27 cellular contexts compared by ENCODE assay signal in the genomic region with DNA sequence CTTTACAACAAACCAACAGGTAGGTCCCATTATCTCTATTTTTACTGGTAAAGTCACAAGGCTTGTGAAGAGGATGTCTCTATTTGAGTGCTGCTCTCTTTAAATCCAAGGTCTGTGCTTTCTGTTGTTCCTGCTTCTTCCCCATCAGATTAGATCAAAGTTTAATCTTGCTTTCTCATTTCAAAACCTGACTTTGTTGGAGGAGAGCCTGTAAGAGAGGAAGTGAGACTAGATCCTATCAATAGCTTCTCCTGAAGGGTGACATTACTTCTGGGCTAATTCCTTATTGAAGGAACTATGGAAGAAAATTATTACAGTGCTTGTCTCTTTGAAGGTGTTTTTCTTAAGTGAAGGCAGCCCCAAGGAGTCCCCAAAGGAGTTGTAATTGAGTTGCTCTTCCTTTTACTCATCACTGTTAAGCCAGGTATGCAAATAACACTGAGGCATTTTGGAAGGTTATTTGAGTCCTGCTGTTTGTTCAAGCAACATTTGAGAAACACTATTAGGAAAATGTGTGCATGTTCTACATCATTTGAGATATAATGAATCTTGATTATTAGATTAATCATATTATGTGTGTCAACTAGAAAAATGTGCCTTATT.
A peak's percentile ranks its signal among the peaks of the same experiment; 100 is the strongest.
DNase-seq lines count a peak whose midpoint lies in the region; ATAC-seq and TF ChIP-seq lines count a peak whose summit lies in the region.
"Had no signal": no experiment of that assay in that cellular context is flagged by ENCODE, and none has a peak within 500 bp of the region (broad histone marks: within the 10 kb centered on the region; RNA-seq: fewer than 3 reads in every experiment).

No MANE protein-coding gene starts in this region.

- H3K27ac ChIP-seq in endodermal cell (ENCODE audit: low read depth, low read length): no peak overlapping the region
- H3K27ac ChIP-seq: right atrium auricular region, stomach, thyroid gland had no signal

- no peaks in the 10 kb centered on the region for H3K9me3 ChIP-seq in endodermal cell (ENCODE audit: control insufficient read depth, low read length)
- no peaks in the 10 kb centered on the region for H3K9me3 ChIP-seq in T-helper 17 cell (ENCODE audit: control insufficient read depth, low read length, poor library complexity, severe bottlenecking)
- H3K9me3 ChIP-seq: BE2C, MG63, right atrium auricular region, stomach, thyroid gland had no signal

- peak overlapping the region; percentile 41 for H3K27ac Mint-ChIP-seq in endodermal cell
- no peak overlapping the region for H3K27ac Mint-ChIP-seq in T-helper 17 cell
- H3K27ac Mint-ChIP-seq: activated naive CD8-positive, alpha-beta T cell treated with anti-CD3 and anti-CD28 coated beads, Interleukin-2, amount 50 U/mL, for 24 hours had no signal

- no peaks in the 10 kb centered on the region for H3K9me3 Mint-ChIP-seq in endodermal cell
- H3K9me3 Mint-ChIP-seq: activated naive CD8-positive, alpha-beta T cell treated with anti-CD3 and anti-CD28 coated beads, Interleukin-2, amount 50 U/mL, for 24 hours had no signal

- ATAC-seq in GM18519 (IDR thresholded peaks at IDR 0.05; ENCODE audit: low FRiP score, unreplicated experiment) (peak; percentile 47), GM21786 (IDR thresholded peaks at IDR 0.05; ENCODE audit: unreplicated experiment) (peak; percentile 63), HG03460 (IDR thresholded peaks at IDR 0.05; ENCODE audit: unreplicated experiment) (peak; percentile 75), T-helper 17 cell (no peak), HG03108 (IDR thresholded peaks at IDR 0.05; ENCODE audit: unreplicated experiment) (no peak)
- ATAC-seq: activated naive CD8-positive, alpha-beta T cell treated with anti-CD3 and anti-CD28 coated beads, Interleukin-2, amount 50 U/mL, for 24 hours; SK-N-SH treated with all-trans-retinoic acid at 6 μM for 48 hours had no signal

- H3K4me1 Mint-ChIP-seq in endodermal cell (peaks cover 23% of the 10 kb centered on the region), T-helper 17 cell (no peaks in the 10 kb centered on the region)
- H3K4me1 Mint-ChIP-seq: activated naive CD8-positive, alpha-beta T cell treated with anti-CD3 and anti-CD28 coated beads, Interleukin-2, amount 50 U/mL, for 24 hours had no signal

- no peak overlapping the region for H3K9ac ChIP-seq in endodermal cell (ENCODE audit: extremely low read depth, low read length, poor library complexity, severe bottlenecking)

- no peak overlapping the region for H3K4me3 ChIP-seq in endodermal cell (ENCODE audit: low read length)
- H3K4me3 ChIP-seq: MG63, right atrium auricular region, smooth muscle cell, stomach, thyroid gland had no signal

- H3K27me3 Mint-ChIP-seq in endodermal cell (ENCODE audit: insufficient read depth) (peaks cover 11% of the 10 kb centered on the region), T-helper 17 cell (no peaks in the 10 kb centered on the region)
- H3K27me3 Mint-ChIP-seq: activated naive CD8-positive, alpha-beta T cell treated with anti-CD3 and anti-CD28 coated beads, Interleukin-2, amount 50 U/mL, for 24 hours had no signal

- intact Hi-C loops in cardiac septum (cut with DNase I): no loop called here

- H3K4me3 Mint-ChIP-seq in endodermal cell (no peak overlapping the region), T-helper 17 cell (no peak overlapping the region)
- H3K4me3 Mint-ChIP-seq: activated naive CD8-positive, alpha-beta T cell treated with anti-CD3 and anti-CD28 coated beads, Interleukin-2, amount 50 U/mL, for 24 hours had no signal

- H3K36me3 Mint-ChIP-seq in endodermal cell (ENCODE audit: low read depth) (no peaks in the 10 kb centered on the region), T-helper 17 cell (ENCODE audit: low read depth) (no peaks in the 10 kb centered on the region)

- H3K4me1 ChIP-seq in endodermal cell (ENCODE audit: control insufficient read depth, insufficient read depth, low read length): no peaks in the 10 kb centered on the region
- H3K4me1 ChIP-seq: BE2C, right atrium auricular region, stomach, thyroid gland had no signal

- DNase-seq in endodermal cell: no peak
- no peak for DNase-seq in T-helper 17 cell
- no peak for DNase-seq in cardiac septum (ENCODE audit: low spot score)
- DNase-seq: ACHN; activated CD4-positive, alpha-beta T cell treated with anti-CD3 and anti-CD28 coated beads for 48 hours; activated CD8-positive, alpha-beta memory T cell treated with anti-CD3 and anti-CD28 coated beads for 24 hours; activated gamma-delta T cell; activated naive CD8-positive, alpha-beta T cell treated with anti-CD3 and anti-CD28 coated beads, Interleukin-2, amount 50 U/mL, for 24 hours; activated T-cell treated with anti-CD3 and anti-CD28 coated beads, Interleukin-2, amount 50 U/mL, for 1 hour; BE2C; central memory CD4-positive, alpha-beta T cell; KG1; mammary epithelial cell; MG63; NCI-H146; NCI-H2107; stimulated activated CD4-positive, alpha-beta T cell treated with anti-CD3 and anti-CD28 coated beads, Interleukin-1b, Interleukin-23, amount 100 ng/mL, for 48 hours; stomach; T-helper 2 cell; thyroid gland had no signal

- no peak for TF ChIP-seq CTCF in endodermal cell (conservative IDR thresholded peaks at IDR 0.05)

- peaks cover 27% of the 10 kb centered on the region for H3K27me3 ChIP-seq in endodermal cell (ENCODE audit: control insufficient read depth, insufficient read depth, low read length, poor library complexity, severe bottlenecking)
- H3K27me3 ChIP-seq: BE2C, right atrium auricular region, stomach, thyroid gland had no signal

- no peaks in the 10 kb centered on the region for H3K36me3 ChIP-seq in endodermal cell (ENCODE audit: control insufficient read depth, insufficient read depth, low read length)
- H3K36me3 ChIP-seq: BE2C, MG63, right atrium auricular region, stomach, thyroid gland had no signal

Comparison
In these comparisons a context has a peak if more than half of its experiments do, and no peak if none do; other contexts are left out.
1. ATAC-seq: peak in GM18519 (single experiment), GM21786 (single experiment) and HG03460 (single experiment); none in T-helper 17 cell (single experiment) and HG03108 (single experiment).